In genomic region chr1:77400781-77401180, GRCh38 we compare ENCODE assay signal across 32 cellular contexts.
"Had no signal": no experiment of that assay in that cellular context is flagged by ENCODE, and none has a peak within 500 bp of the region (broad histone marks: within the 10 kb centered on the region; RNA-seq: fewer than 3 reads in every experiment).

No MANE protein-coding gene starts in this region.

- H3K4me3 Mint-ChIP-seq: activated B cell treated with CpG ODN at 0.5 μM for 24 hours; activated CD4-positive, alpha-beta T cell treated with anti-CD3 and anti-CD28 coated beads for 36 hours; activated naive CD8-positive, alpha-beta T cell; activated T-cell treated with anti-CD3 and anti-CD28 coated beads, Interleukin-2, amount 50 U/mL, for 24 hours; effector memory CD8-positive, alpha-beta T cell; natural killer cell treated with Interleukin-12 subunit alpha and Interleukin-12 subunit beta and Interleukin-15 and Interleukin-18, amount 100 ng/mL, for 72 hours; stimulated activated naive B cell treated with anti-CD40 and anti-IgM and Interleukin-4, amounts not matched to agents 10 μg/mL and 1 μg/mL and 100 μg/mL, for 72 hours; T-helper 1 cell treated with Interleukin-12 subunit alpha and Interleukin-12 subunit beta and Interleukin-4 antibody, amounts not matched to agents 30 μg/mL and 1 μg/mL, for 36 hours; type B pancreatic cell had no signal

- H3K4me2 ChIP-seq: hepatocyte had no signal

- H2AFZ ChIP-seq: hepatocyte had no signal

- FAIRE-seq: endothelial cell of umbilical vein, pancreas had no signal

- H3K9me3 Mint-ChIP-seq: activated B cell treated with CpG ODN at 0.5 μM for 24 hours; activated T-helper 2 cell treated with anti-CD3 and anti-CD28 coated beads, Interferon-gamma antibody, Interleukin-2, Interleukin-4, amounts not matched to agents 10 μg/mL and 5 μg/mL and 100 μg/mL, durations not matched to agents 14 hours and 24 hours and 36 hours; effector memory CD8-positive, alpha-beta T cell; natural killer cell treated with Interleukin-12 subunit alpha and Interleukin-12 subunit beta and Interleukin-15 and Interleukin-18, amount 100 ng/mL, for 72 hours; stimulated activated naive B cell treated with anti-CD40 and anti-IgM and Interleukin-4, amounts not matched to agents 10 μg/mL and 1 μg/mL and 100 μg/mL, for 72 hours; T-helper 1 cell treated with Interleukin-12 subunit alpha and Interleukin-12 subunit beta and Interleukin-4 antibody, amounts not matched to agents 30 μg/mL and 1 μg/mL, for 36 hours had no signal

- H3K36me3 ChIP-seq: breast epithelium, pancreas, thoracic aorta, vagina had no signal

- H3K4me1 Mint-ChIP-seq: activated B cell treated with CpG ODN at 0.5 μM for 24 hours; activated CD4-positive, alpha-beta T cell treated with anti-CD3 and anti-CD28 coated beads for 36 hours; stimulated activated naive B cell treated with anti-CD40 and anti-IgM and Interleukin-4, amounts not matched to agents 10 μg/mL and 1 μg/mL and 100 μg/mL, for 72 hours had no signal

- H3K27me3 ChIP-seq: breast epithelium, hepatocyte, pancreas, vagina had no signal

- H3K4me3 ChIP-seq: breast epithelium, hepatocyte, pancreas, psoas muscle, skin epidermis, thoracic aorta, vagina had no signal

- H3K9me3 ChIP-seq: breast epithelium, pancreas, psoas muscle, thoracic aorta, vagina had no signal

- H3K4me1 ChIP-seq: pancreas, psoas muscle, vagina had no signal

- ATAC-seq: activated CD4-positive, alpha-beta T cell treated with anti-CD3 and anti-CD28 coated beads for 36 hours; effector memory CD8-positive, alpha-beta T cell; esophagus mucosa; left cardiac atrium; natural killer cell treated with Interleukin-12 subunit alpha and Interleukin-12 subunit beta and Interleukin-15 and Interleukin-18, amount 100 ng/mL, for 72 hours; pancreas; psoas muscle; right cardiac atrium; stimulated activated naive B cell treated with anti-CD40 and anti-IgM and Interleukin-4, amounts not matched to agents 10 μg/mL and 1 μg/mL and 100 μg/mL, for 72 hours had no signal

- H3K27ac Mint-ChIP-seq: activated B cell treated with CpG ODN at 0.5 μM for 24 hours; activated CD4-positive, alpha-beta T cell treated with anti-CD3 and anti-CD28 coated beads for 36 hours; activated naive CD8-positive, alpha-beta T cell; activated T-cell treated with anti-CD3 and anti-CD28 coated beads, Interleukin-2, amount 50 U/mL, for 24 hours; activated T-helper 2 cell treated with anti-CD3 and anti-CD28 coated beads, Interferon-gamma antibody, Interleukin-2, Interleukin-4, amounts not matched to agents 10 μg/mL and 5 μg/mL and 100 μg/mL, durations not matched to agents 14 hours and 24 hours and 36 hours; effector memory CD8-positive, alpha-beta T cell; natural killer cell treated with Interleukin-12 subunit alpha and Interleukin-12 subunit beta and Interleukin-15 and Interleukin-18, amount 100 ng/mL, for 72 hours; stimulated activated naive B cell treated with anti-CD40 and anti-IgM and Interleukin-4, amounts not matched to agents 10 μg/mL and 1 μg/mL and 100 μg/mL, for 72 hours; T-helper 1 cell treated with Interleukin-12 subunit alpha and Interleukin-12 subunit beta and Interleukin-4 antibody, amounts not matched to agents 30 μg/mL and 1 μg/mL, for 36 hours; type B pancreatic cell had no signal

- H3K27me3 Mint-ChIP-seq: activated CD4-positive, alpha-beta T cell treated with anti-CD3 and anti-CD28 coated beads for 36 hours; activated naive CD8-positive, alpha-beta T cell; activated T-cell treated with anti-CD3 and anti-CD28 coated beads, Interleukin-2, amount 50 U/mL, for 24 hours; natural killer cell treated with Interleukin-12 subunit alpha and Interleukin-12 subunit beta and Interleukin-15 and Interleukin-18, amount 100 ng/mL, for 72 hours had no signal

- H3K79me2 ChIP-seq: hepatocyte had no signal

- H3K36me3 Mint-ChIP-seq: stimulated activated naive B cell treated with anti-CD40 and anti-IgM and Interleukin-4, amounts not matched to agents 10 μg/mL and 1 μg/mL and 100 μg/mL, for 72 hours; type B pancreatic cell had no signal

- DNase-seq: activated B cell treated with CpG ODN at 0.5 μM for 24 hours; activated CD4-positive, alpha-beta T cell treated with anti-CD3 and anti-CD28 coated beads for 36 hours; activated CD4-positive, alpha-beta T cell treated with anti-CD3 and anti-CD28 coated beads, Interleukin-2, amount 50 U/mL, for 4 hours; activated CD8-positive, alpha-beta memory T cell treated with anti-CD3 and anti-CD28 coated beads for 24 hours; activated CD8-positive, alpha-beta memory T cell treated with anti-CD3 and anti-CD28 coated beads, Interleukin-2, amount 50 U/mL, for 4 hours; activated naive CD4-positive, alpha-beta T cell; activated T-cell treated with anti-CD3 and anti-CD28 coated beads, Interleukin-2, amount 50 U/mL, for 24 hours; amniotic stem cell; dermis blood vessel endothelial cell; effector memory CD8-positive, alpha-beta T cell; foreskin melanocyte; glutamatergic neuron; left cardiac atrium; pancreas; psoas muscle; right cardiac atrium; stimulated activated CD4-positive, alpha-beta T cell treated with anti-CD3 and anti-CD28 coated beads, Interleukin-2, amount 100 ng/mL, for 24 hours; stimulated activated CD8-positive, alpha-beta memory T cell treated with anti-CD3 and anti-CD28 coated beads, Interleukin-4, amount 100 ng/mL, for 48 hours; stimulated activated naive B cell treated with anti-CD40 and anti-IgM and Interleukin-4, amounts not matched to agents 10 μg/mL and 1 μg/mL and 100 μg/mL, for 72 hours; T1000 had no signal

- H3K27ac ChIP-seq: hepatocyte, pancreas, psoas muscle, skin epidermis, thoracic aorta, vagina had no signal
